Comparison of ENCODE assay signal across 20 cellular contexts in the genomic region with DNA sequence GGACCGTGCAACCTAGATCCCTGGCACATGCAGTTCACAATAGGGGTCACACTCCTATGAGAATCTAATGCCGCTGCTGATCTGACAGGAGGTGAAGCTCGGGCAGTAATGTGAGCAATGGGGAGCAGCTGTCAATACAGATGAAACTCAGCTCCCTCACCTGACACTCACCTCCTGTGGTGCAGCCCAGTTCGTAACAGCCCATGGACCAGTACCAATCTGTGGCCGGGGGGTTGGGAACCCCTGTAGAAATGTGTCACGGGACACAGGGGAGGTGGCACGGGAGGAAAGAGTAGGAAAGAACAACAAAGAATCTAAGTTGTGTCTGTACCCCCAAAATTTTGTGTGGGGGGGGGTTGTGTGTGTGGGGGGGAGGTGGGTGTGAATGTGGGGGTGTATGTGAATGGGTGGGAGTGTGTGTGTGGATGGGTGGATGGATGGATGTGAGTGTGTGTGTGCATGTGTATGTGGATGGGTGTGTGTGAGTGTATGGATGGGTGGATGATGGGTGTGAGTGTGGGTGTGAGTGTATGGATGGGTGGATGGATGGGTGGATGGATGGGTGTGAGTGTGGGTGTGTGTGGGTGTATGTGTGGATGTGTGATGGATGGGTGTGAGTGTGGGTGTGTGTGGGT. TPM values are rescaled to one million over a fixed set of nuclear protein-coding genes. Genes with fewer than 3 reads are reported as not detected.
DNase-seq lines count a peak whose midpoint lies in the region; ATAC-seq and TF ChIP-seq lines count a peak whose summit lies in the region.
"Had no signal": no experiment of that assay in that cellular context is flagged by ENCODE, and none has a peak within 500 bp of the region (broad histone marks: within the 10 kb centered on the region; RNA-seq: fewer than 3 reads in every experiment).

No MANE protein-coding gene starts in this region.

- peaks cover 1 to 5% of the 10 kb centered on the region in 2 donors for H3K9me3 Mint-ChIP-seq in activated T-cell treated with anti-CD3 and anti-CD28 coated beads, Interleukin-2, amount 50 U/mL, for 72 hours
- no peaks in the 10 kb centered on the region for H3K9me3 Mint-ChIP-seq in activated CD8-positive, alpha-beta T cell treated with anti-CD3 and anti-CD28 coated beads for 36 hours
- no peaks in the 10 kb centered on the region for H3K9me3 Mint-ChIP-seq in activated naive CD8-positive, alpha-beta T cell treated with anti-CD3 and anti-CD28 coated beads, Interleukin-2, amount 50 U/mL, for 24 hours
- peaks cover 13% of the 10 kb centered on the region for H3K9me3 Mint-ChIP-seq in stimulated activated memory B cell treated with anti-CD40 and anti-IgM and Interleukin-4, amounts not matched to agents 10 μg/mL and 1 μg/mL and 100 μg/mL, for 72 hours

- peaks cover 11 to 38% of the 10 kb centered on the region in 2 donors for H3K36me3 Mint-ChIP-seq in activated T-cell treated with anti-CD3 and anti-CD28 coated beads, Interleukin-2, amount 50 U/mL, for 72 hours (ENCODE audit: insufficient read depth in 2 of 2)
- peaks cover 59% of the 10 kb centered on the region for H3K36me3 Mint-ChIP-seq in activated CD8-positive, alpha-beta T cell treated with anti-CD3 and anti-CD28 coated beads for 36 hours (ENCODE audit: low read depth)
- H3K36me3 Mint-ChIP-seq in activated naive CD8-positive, alpha-beta T cell treated with anti-CD3 and anti-CD28 coated beads, Interleukin-2, amount 50 U/mL, for 24 hours (ENCODE audit: low read depth) = peaks cover 63% of the 10 kb centered on the region
- H3K36me3 Mint-ChIP-seq in stimulated activated memory B cell treated with anti-CD40 and anti-IgM and Interleukin-4, amounts not matched to agents 10 μg/mL and 1 μg/mL and 100 μg/mL, for 72 hours = peaks cover 89% of the 10 kb centered on the region

- peak in 1 of 2 donors; percentile 6 for DNase-seq in activated T-cell treated with anti-CD3 and anti-CD28 coated beads, Interleukin-2, amount 50 U/mL, for 72 hours
- DNase-seq in activated T-cell treated with anti-CD3 and anti-CD28 coated beads, Interleukin-2, amount 50 U/mL, for 1 hour = no peak
- DNase-seq in activated CD8-positive, alpha-beta T cell treated with anti-CD3 and anti-CD28 coated beads for 36 hours = no peak
- no peak for DNase-seq in activated naive CD8-positive, alpha-beta T cell treated with anti-CD3 and anti-CD28 coated beads, Interleukin-2, amount 50 U/mL, for 24 hours
- DNase-seq in AG08395 (ENCODE audit: low spot score) (no peak), NCI-H774 (lab: John Stamatoyannopoulos, UW) (no peak)
- DNase-seq: C1 segment of cervical spinal cord, DMS79, GOT3, MV-4-11, NCI-H1417, NCI-H187, NCI-H2227 treated with DMSO at 0.1 percent for 48 hours, NCI-H510A treated with DMSO at 0.1 percent for 48 hours, NCI-H82, OCI-M1, SHP77 had no signal

- ATAC-seq in activated T-cell treated with anti-CD3 and anti-CD28 coated beads, Interleukin-2, amount 50 U/mL, for 72 hours (replicated peaks in 1 of 2) = no peak
- peak; percentile 24 for ATAC-seq in activated CD8-positive, alpha-beta T cell treated with anti-CD3 and anti-CD28 coated beads for 36 hours
- ATAC-seq in activated naive CD8-positive, alpha-beta T cell treated with anti-CD3 and anti-CD28 coated beads, Interleukin-2, amount 50 U/mL, for 24 hours = peak; percentile 51
- ATAC-seq in stimulated activated memory B cell treated with anti-CD40 and anti-IgM and Interleukin-4, amounts not matched to agents 10 μg/mL and 1 μg/mL and 100 μg/mL, for 72 hours = no peak
- no peak for ATAC-seq in HG02870 (IDR thresholded peaks at IDR 0.05; ENCODE audit: unreplicated experiment)
- ATAC-seq: HepG2 had no signal

- intact Hi-C loops in activated CD8-positive, alpha-beta T cell treated with anti-CD3 and anti-CD28 coated beads for 36 hours (cut with micrococcal nuclease) = no loop called here

- no peak for TF ChIP-seq CTCF in activated CD8-positive, alpha-beta T cell treated with anti-CD3 and anti-CD28 coated beads for 36 hours (IDR thresholded peaks at IDR 0.05)

- H3K4me3 Mint-ChIP-seq in activated T-cell treated with anti-CD3 and anti-CD28 coated beads, Interleukin-2, amount 50 U/mL, for 72 hours = no peak overlapping the region
- no peak overlapping the region for H3K4me3 Mint-ChIP-seq in activated CD8-positive, alpha-beta T cell treated with anti-CD3 and anti-CD28 coated beads for 36 hours
- H3K4me3 Mint-ChIP-seq in activated naive CD8-positive, alpha-beta T cell treated with anti-CD3 and anti-CD28 coated beads, Interleukin-2, amount 50 U/mL, for 24 hours = no peak overlapping the region
- peak overlapping the region; percentile 16 for H3K4me3 Mint-ChIP-seq in stimulated activated memory B cell treated with anti-CD40 and anti-IgM and Interleukin-4, amounts not matched to agents 10 μg/mL and 1 μg/mL and 100 μg/mL, for 72 hours

- POLR2A ChIA-PET in activated CD8-positive, alpha-beta T cell treated with anti-CD3 and anti-CD28 coated beads for 36 hours (lab: Charles Lee) = no interaction called here

- peak overlapping the region; percentile 41 for H3K27ac Mint-ChIP-seq in activated T-cell treated with anti-CD3 and anti-CD28 coated beads, Interleukin-2, amount 50 U/mL, for 72 hours
- H3K27ac Mint-ChIP-seq in activated CD8-positive, alpha-beta T cell treated with anti-CD3 and anti-CD28 coated beads for 36 hours = peak overlapping the region; percentile 46
- H3K27ac Mint-ChIP-seq in activated naive CD8-positive, alpha-beta T cell treated with anti-CD3 and anti-CD28 coated beads, Interleukin-2, amount 50 U/mL, for 24 hours = peak overlapping the region; percentile 52
- peak overlapping the region; percentile 63 for H3K27ac Mint-ChIP-seq in stimulated activated memory B cell treated with anti-CD40 and anti-IgM and Interleukin-4, amounts not matched to agents 10 μg/mL and 1 μg/mL and 100 μg/mL, for 72 hours

- CTCF ChIA-PET in activated CD8-positive, alpha-beta T cell treated with anti-CD3 and anti-CD28 coated beads for 36 hours (lab: Charles Lee) = no interaction called here

- peaks cover 3% of the 10 kb centered on the region for H3K4me1 Mint-ChIP-seq in activated T-cell treated with anti-CD3 and anti-CD28 coated beads, Interleukin-2, amount 50 U/mL, for 72 hours (ENCODE audit: low read depth)
- peaks cover 31% of the 10 kb centered on the region for H3K4me1 Mint-ChIP-seq in activated CD8-positive, alpha-beta T cell treated with anti-CD3 and anti-CD28 coated beads for 36 hours (ENCODE audit: low read depth)
- H3K4me1 Mint-ChIP-seq in activated naive CD8-positive, alpha-beta T cell treated with anti-CD3 and anti-CD28 coated beads, Interleukin-2, amount 50 U/mL, for 24 hours = peaks cover 31% of the 10 kb centered on the region
- H3K4me1 Mint-ChIP-seq in stimulated activated memory B cell treated with anti-CD40 and anti-IgM and Interleukin-4, amounts not matched to agents 10 μg/mL and 1 μg/mL and 100 μg/mL, for 72 hours = peaks cover 27% of the 10 kb centered on the region

- H3K27me3 Mint-ChIP-seq in activated T-cell treated with anti-CD3 and anti-CD28 coated beads, Interleukin-2, amount 50 U/mL, for 72 hours (ENCODE audit: low read depth) = no peaks in the 10 kb centered on the region
- H3K27me3 Mint-ChIP-seq in activated CD8-positive, alpha-beta T cell treated with anti-CD3 and anti-CD28 coated beads for 36 hours = no peaks in the 10 kb centered on the region
- H3K27me3 Mint-ChIP-seq in activated naive CD8-positive, alpha-beta T cell treated with anti-CD3 and anti-CD28 coated beads, Interleukin-2, amount 50 U/mL, for 24 hours = no peaks in the 10 kb centered on the region
- no peaks in the 10 kb centered on the region for H3K27me3 Mint-ChIP-seq in stimulated activated memory B cell treated with anti-CD40 and anti-IgM and Interleukin-4, amounts not matched to agents 10 μg/mL and 1 μg/mL and 100 μg/mL, for 72 hours

RNA-seq across cellular contexts. Expression of a gene that starts 33.1 kb away (rescaled TPM):
- 10 to 100 TPM; 28.2 to 42.1 TPM for total RNA-seq in activated T-cell treated with anti-CD3 and anti-CD28 coated beads, Interleukin-2, amount 50 U/mL, for 72 hours
- 10 to 100 TPM; 23.8 to 27.6 TPM for total RNA-seq in activated CD8-positive, alpha-beta T cell treated with anti-CD3 and anti-CD28 coated beads for 36 hours

Comparison
In these comparisons a context has a peak if more than half of its experiments do, and no peak if none do; other contexts are left out.
1. ATAC-seq: peak in activated CD8-positive, alpha-beta T cell treated with anti-CD3 and anti-CD28 coated beads for 36 hours (single experiment) and activated naive CD8-positive, alpha-beta T cell treated with anti-CD3 and anti-CD28 coated beads, Interleukin-2, amount 50 U/mL, for 24 hours (single experiment); none in activated T-cell treated with anti-CD3 and anti-CD28 coated beads, Interleukin-2, amount 50 U/mL, for 72 hours (0 of 2), stimulated activated memory B cell treated with anti-CD40 and anti-IgM and Interleukin-4, amounts not matched to agents 10 μg/mL and 1 μg/mL and 100 μg/mL, for 72 hours (single experiment) and HG02870 (single experiment).
2. Peak in every context shown above with its lines, with median percentiles within 50 percentile points of each other: H3K27ac Mint-ChIP-seq.